In genomic region chr17:40437095-40437732, GRCh38 we compare ENCODE assay signal across 1 cellular context.
TF ChIP-seq lines count a peak whose summit lies in the region.

No MANE protein-coding gene starts in this region.

TF ChIP-seq in K562, 482 proteins besides CTCF, POLR2A, EP300 and RAD21 (continued from another document and continues in another):
- TF ChIP-seq ARID4B (CRISPR knock-in tag; IDR thresholded peaks at IDR 0.05) (no peak), ZBTB49 (CRISPR knock-in tag; IDR thresholded peaks at IDR 0.05; ENCODE audit: borderline replicate concordance) (no peak), GTF2A2 (tag; IDR thresholded peaks at IDR 0.05) (no peak), SMARCB1 (IDR thresholded peaks at IDR 0.05; ENCODE audit: insufficient read length, low read depth) (no peak), STAT6 (CRISPR knock-in tag; IDR thresholded peaks at IDR 0.05) (no peak), ATF1 (CRISPR knock-in tag; IDR thresholded peaks at IDR 0.05) (no peak), ATF1 (tag; IDR thresholded peaks at IDR 0.05) (no peak; the same call in 1 of the 2 replicates), ZSCAN29 (IDR thresholded peaks at IDR 0.05) (no peak), TCF7 (IDR thresholded peaks at IDR 0.05; ENCODE audit: borderline replicate concordance) (no peak), ZNF764 (CRISPR knock-in tag; IDR thresholded peaks at IDR 0.05; ENCODE audit: low read depth) (no peak), ETS1 (conservative IDR thresholded peaks at IDR 0.05; ENCODE audit: control insufficient read depth, low read depth, low read length) (peak; percentile 87), GABPB2 (CRISPR knock-in tag; conservative IDR thresholded peaks at IDR 0.05) (no peak), SMAD4 (CRISPR knock-in tag; conservative IDR thresholded peaks at IDR 0.05) (no peak; the same call in none of the 2 replicates), ZBTB9 (CRISPR knock-in tag; IDR thresholded peaks at IDR 0.05) (no peak), RBM15 (IDR thresholded peaks at IDR 0.05; ENCODE audit: insufficient read depth, low read length) (no peak), RBM22 (IDR thresholded peaks at IDR 0.05; ENCODE audit: low read depth, low read length, poor library complexity, severe bottlenecking) (no peak), ZBTB33 (CRISPR knock-in tag; IDR thresholded peaks at IDR 0.05) (no peak), CREB3L1 (IDR thresholded peaks at IDR 0.05; ENCODE audit: borderline replicate concordance, low read depth) (no peak), SIN3A (IDR thresholded peaks at IDR 0.05; ENCODE audit: borderline replicate concordance in 2 of 2, control insufficient read depth in 1 of 2, low read depth in 2 of 2, low read length in 2 of 2) (no peak), ZEB2 (IDR thresholded peaks at IDR 0.05) (no peak), ARNT (IDR thresholded peaks at IDR 0.05) (no peak), ZNF3 (CRISPR knock-in tag; IDR thresholded peaks at IDR 0.05) (no peak), CGGBP1 (CRISPR knock-in tag; IDR thresholded peaks at IDR 0.05) (no peak), ZNF12 (CRISPR knock-in tag; IDR thresholded peaks at IDR 0.05) (no peak), ZNF324 (CRISPR knock-in tag; IDR thresholded peaks at IDR 0.05) (no peak), SAP30 (IDR thresholded peaks at IDR 0.05; ENCODE audit: borderline replicate concordance, insufficient read depth, low read depth, low read length, poor library complexity, severe bottlenecking) (no peak), CBX8 (IDR thresholded peaks at IDR 0.05; ENCODE audit: borderline replicate concordance, extremely low read depth, low read depth, low read length, poor library complexity, severe bottlenecking) (no peak), ZNF133 (CRISPR knock-in tag; IDR thresholded peaks at IDR 0.05) (no peak), NFRKB (IDR thresholded peaks at IDR 0.05; ENCODE audit: low read depth) (no peak), COPS2 (conservative IDR thresholded peaks at IDR 0.05) (no peak), JUND (IDR thresholded peaks at IDR 0.05; ENCODE audit: borderline replicate concordance, low read depth, low read length) (no peak), JUND (tag; IDR thresholded peaks at IDR 0.05; ENCODE audit: borderline replicate concordance, low read depth, low read length) (peak; percentile 11; the same call in 1 of the 3 replicates), NR2F6 (CRISPR knock-in tag; IDR thresholded peaks at IDR 0.05) (no peak), HOXB6 (CRISPR knock-in tag; IDR thresholded peaks at IDR 0.05; ENCODE audit: borderline replicate concordance) (no peak), SMAD1 (IDR thresholded peaks at IDR 0.05; ENCODE audit: low read depth, low read length, partially characterized antibody) (no peak), U2AF2 (optimal IDR thresholded peaks at IDR 0.05; ENCODE audit: low read depth, low read length) (no peak), RBM34 (IDR thresholded peaks at IDR 0.05; ENCODE audit: borderline replicate concordance, insufficient read depth, low read length) (no peak), ZZZ3 (IDR thresholded peaks at IDR 0.05) (no peak), NR1H2 (CRISPR knock-in tag; IDR thresholded peaks at IDR 0.05) (no peak), ZNF512 (tag; IDR thresholded peaks at IDR 0.05) (no peak), EP400 (IDR thresholded peaks at IDR 0.05) (no peak; the same call in 1 of the 2 replicates), RUNX1 (IDR thresholded peaks at IDR 0.05; ENCODE audit: low read depth) (no peak), CBX5 (IDR thresholded peaks at IDR 0.05; ENCODE audit: borderline replicate concordance, low read depth) (no peak), ZSCAN32 (CRISPR knock-in tag; IDR thresholded peaks at IDR 0.05) (no peak), GATAD2B (IDR thresholded peaks at IDR 0.05; ENCODE audit: borderline replicate concordance) (no peak), POLR2B (IDR thresholded peaks at IDR 0.05; ENCODE audit: low read depth, partially characterized antibody) (no peak), HEY1 (CRISPR knock-in tag; IDR thresholded peaks at IDR 0.05; ENCODE audit: borderline replicate concordance) (no peak), PCBP2 (IDR thresholded peaks at IDR 0.05; ENCODE audit: low read depth, low read length, poor library complexity, severe bottlenecking) (no peak), PRMT5 (CRISPR knock-in tag; IDR thresholded peaks at IDR 0.05) (no peak), KLF13 (tag; IDR thresholded peaks at IDR 0.05; ENCODE audit: borderline replicate concordance, low read depth) (no peak), CEBPB (tag; IDR thresholded peaks at IDR 0.05) (no peak)
